Comparison of ENCODE assay signal across 1 cellular context in the genomic region with DNA sequence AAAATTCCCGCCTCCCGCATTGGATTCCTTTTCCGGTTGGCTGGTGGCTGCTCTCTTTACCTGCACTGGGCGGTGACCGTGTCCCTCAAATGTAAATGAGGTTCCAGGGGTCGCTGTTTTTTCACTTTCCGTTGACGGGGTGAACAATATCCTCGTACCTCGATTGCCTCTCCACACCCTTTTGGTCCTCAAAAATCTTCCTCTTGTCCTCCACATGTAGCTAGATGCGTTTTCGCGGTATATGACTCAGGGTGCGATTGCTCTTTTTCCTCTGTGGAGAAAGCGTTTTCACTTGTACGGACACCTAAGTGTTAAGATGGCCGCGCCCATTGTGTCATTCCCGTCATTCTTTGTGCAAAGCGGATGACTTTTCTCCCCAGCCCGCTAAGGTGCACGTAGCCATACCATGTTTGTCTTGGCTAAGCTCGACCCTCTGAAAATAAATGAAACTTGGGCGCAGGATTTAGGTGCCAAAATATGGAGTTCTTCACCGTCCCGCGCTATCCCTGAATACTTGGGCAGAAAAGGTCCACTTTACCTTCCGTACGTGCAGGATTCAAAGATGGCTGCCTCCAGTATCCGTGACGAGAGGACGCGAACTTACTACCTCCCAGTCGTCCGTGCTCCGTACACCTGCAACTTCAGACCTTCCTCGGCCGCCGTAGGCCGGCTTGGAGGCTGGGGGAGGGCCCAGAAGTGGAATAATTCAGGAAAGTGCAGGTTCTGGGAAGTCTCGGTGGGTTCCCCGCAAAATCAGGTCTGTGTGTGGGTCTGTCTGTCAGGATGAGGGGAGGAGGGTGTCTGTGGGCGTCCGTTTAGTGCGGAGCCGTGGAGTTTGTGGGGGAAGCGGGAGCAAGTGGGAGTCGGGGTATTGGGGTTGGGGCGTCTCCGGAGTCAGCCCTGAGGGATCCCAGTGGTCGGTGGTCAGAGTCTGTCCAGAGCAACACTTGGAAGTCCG.
TF ChIP-seq lines count a peak whose summit lies in the region.

A gene (plus strand): TSS at position 689 of the 958 bp plus-strand sequence. CDS start 8,749 bp downstream, outside the sequence.

TF ChIP-seq in K562, 482 proteins besides CTCF, POLR2A, EP300 and RAD21 (continued from another document and continues in another):
- no peak for TF ChIP-seq NR2C2 (CRISPR knock-in tag; IDR thresholded peaks at IDR 0.05)
- TF ChIP-seq NR2C2 (tag; IDR thresholded peaks at IDR 0.05): peak; percentile 93
- TF ChIP-seq, protein P1, sequence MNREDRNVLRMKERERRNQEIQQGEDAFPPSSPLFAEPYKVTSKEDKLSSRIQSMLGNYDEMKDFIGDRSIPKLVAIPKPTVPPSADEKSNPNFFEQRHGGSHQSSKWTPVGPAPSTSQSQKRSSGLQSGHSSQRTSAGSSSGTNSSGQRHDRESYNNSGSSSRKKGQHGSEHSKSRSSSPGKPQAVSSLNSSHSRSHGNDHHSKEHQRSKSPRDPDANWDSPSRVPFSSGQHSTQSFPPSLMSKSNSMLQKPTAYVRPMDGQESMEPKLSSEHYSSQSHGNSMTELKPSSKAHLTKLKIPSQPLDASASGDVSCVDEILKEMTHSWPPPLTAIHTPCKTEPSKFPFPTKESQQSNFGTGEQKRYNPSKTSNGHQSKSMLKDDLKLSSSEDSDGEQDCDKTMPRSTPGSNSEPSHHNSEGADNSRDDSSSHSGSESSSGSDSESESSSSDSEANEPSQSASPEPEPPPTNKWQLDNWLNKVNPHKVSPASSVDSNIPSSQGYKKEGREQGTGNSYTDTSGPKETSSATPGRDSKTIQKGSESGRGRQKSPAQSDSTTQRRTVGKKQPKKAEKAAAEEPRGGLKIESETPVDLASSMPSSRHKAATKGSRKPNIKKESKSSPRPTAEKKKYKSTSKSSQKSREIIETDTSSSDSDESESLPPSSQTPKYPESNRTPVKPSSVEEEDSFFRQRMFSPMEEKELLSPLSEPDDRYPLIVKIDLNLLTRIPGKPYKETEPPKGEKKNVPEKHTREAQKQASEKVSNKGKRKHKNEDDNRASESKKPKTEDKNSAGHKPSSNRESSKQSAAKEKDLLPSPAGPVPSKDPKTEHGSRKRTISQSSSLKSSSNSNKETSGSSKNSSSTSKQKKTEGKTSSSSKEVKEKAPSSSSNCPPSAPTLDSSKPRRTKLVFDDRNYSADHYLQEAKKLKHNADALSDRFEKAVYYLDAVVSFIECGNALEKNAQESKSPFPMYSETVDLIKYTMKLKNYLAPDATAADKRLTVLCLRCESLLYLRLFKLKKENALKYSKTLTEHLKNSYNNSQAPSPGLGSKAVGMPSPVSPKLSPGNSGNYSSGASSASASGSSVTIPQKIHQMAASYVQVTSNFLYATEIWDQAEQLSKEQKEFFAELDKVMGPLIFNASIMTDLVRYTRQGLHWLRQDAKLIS (CRISPR knock-in tag; IDR thresholded peaks at IDR 0.05): 0 out of 2 replicates have a peak, but pooled peaks have one; percentile 24
- peak; percentile 77 for TF ChIP-seq TCF7L2 (IDR thresholded peaks at IDR 0.05; ENCODE audit: low read depth, low read length)
- no peak for TF ChIP-seq TFAM (CRISPR knock-in tag; conservative IDR thresholded peaks at IDR 0.05)
- TF ChIP-seq, protein P2, sequence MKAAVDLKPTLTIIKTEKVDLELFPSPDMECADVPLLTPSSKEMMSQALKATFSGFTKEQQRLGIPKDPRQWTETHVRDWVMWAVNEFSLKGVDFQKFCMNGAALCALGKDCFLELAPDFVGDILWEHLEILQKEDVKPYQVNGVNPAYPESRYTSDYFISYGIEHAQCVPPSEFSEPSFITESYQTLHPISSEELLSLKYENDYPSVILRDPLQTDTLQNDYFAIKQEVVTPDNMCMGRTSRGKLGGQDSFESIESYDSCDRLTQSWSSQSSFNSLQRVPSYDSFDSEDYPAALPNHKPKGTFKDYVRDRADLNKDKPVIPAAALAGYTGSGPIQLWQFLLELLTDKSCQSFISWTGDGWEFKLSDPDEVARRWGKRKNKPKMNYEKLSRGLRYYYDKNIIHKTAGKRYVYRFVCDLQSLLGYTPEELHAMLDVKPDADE (conservative IDR thresholded peaks at IDR 0.05; ENCODE audit: control insufficient read depth, low read depth, low read length): 0 out of 2 replicates have a peak, but pooled peaks have one; percentile 34
- no peak for TF ChIP-seq ZNF436 (CRISPR knock-in tag; IDR thresholded peaks at IDR 0.05)
- TF ChIP-seq MTF1 (CRISPR knock-in tag; IDR thresholded peaks at IDR 0.05; ENCODE audit: borderline replicate concordance): no peak
- no peak for TF ChIP-seq SAP30 (IDR thresholded peaks at IDR 0.05; ENCODE audit: borderline replicate concordance, insufficient read depth, low read depth, low read length, poor library complexity, severe bottlenecking)
- peak; percentile 66; the same call in 1 of the 2 replicates for TF ChIP-seq GABPB1 (CRISPR knock-in tag; IDR thresholded peaks at IDR 0.05)
- no peak for TF ChIP-seq THRAP3 (IDR thresholded peaks at IDR 0.05; ENCODE audit: borderline replicate concordance)
- TF ChIP-seq HDAC8 (tag; IDR thresholded peaks at IDR 0.05): no peak
- TF ChIP-seq FOSL1 (tag; conservative IDR thresholded peaks at IDR 0.05): peak; percentile 84
- TF ChIP-seq, protein P3, sequence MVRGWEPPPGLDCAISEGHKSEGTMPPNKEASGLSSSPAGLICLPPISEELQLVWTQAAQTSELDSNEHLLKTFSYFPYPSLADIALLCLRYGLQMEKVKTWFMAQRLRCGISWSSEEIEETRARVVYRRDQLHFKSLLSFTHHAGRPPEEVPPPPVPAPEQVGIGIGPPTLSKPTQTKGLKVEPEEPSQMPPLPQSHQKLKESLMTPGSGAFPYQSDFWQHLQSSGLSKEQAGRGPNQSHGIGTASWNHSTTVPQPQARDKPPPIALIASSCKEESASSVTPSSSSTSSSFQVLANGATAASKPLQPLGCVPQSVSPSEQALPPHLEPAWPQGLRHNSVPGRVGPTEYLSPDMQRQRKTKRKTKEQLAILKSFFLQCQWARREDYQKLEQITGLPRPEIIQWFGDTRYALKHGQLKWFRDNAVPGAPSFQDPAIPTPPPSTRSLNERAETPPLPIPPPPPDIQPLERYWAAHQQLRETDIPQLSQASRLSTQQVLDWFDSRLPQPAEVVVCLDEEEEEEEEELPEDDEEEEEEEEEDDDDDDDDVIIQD (CRISPR knock-in tag; IDR thresholded peaks at IDR 0.05): no peak
- no peak for TF ChIP-seq NELFE (IDR thresholded peaks at IDR 0.05; ENCODE audit: insufficient read depth, insufficient read length)
- peak; percentile 72 for TF ChIP-seq TOE1 (IDR thresholded peaks at IDR 0.05; ENCODE audit: borderline replicate concordance)
- TF ChIP-seq TOE1 (CRISPR knock-in tag; IDR thresholded peaks at IDR 0.05; ENCODE audit: borderline replicate concordance, low read depth): no peak
- no peak for TF ChIP-seq MYNN (IDR thresholded peaks at IDR 0.05)
- TF ChIP-seq MYNN (CRISPR knock-in tag; IDR thresholded peaks at IDR 0.05): no peak
- peak; percentile 12; the same call in 1 of the 2 replicates for TF ChIP-seq DIDO1 (tag; IDR thresholded peaks at IDR 0.05; ENCODE audit: low read depth)
- TF ChIP-seq HOXB6 (CRISPR knock-in tag; IDR thresholded peaks at IDR 0.05; ENCODE audit: borderline replicate concordance): no peak
- TF ChIP-seq FOXM1 (IDR thresholded peaks at IDR 0.05; ENCODE audit: low read depth): peak; percentile 2; the same call in 1 of the 2 replicates
- TF ChIP-seq FOXM1 (CRISPR knock-in tag; IDR thresholded peaks at IDR 0.05; ENCODE audit: low read depth): no peak
- no peak for TF ChIP-seq FOXP1 (CRISPR knock-in tag; IDR thresholded peaks at IDR 0.05)
- peak; percentile 77; the same call in 1 of the 2 replicates for TF ChIP-seq NFRKB (IDR thresholded peaks at IDR 0.05; ENCODE audit: low read depth)
- TF ChIP-seq NFYB (IDR thresholded peaks at IDR 0.05; ENCODE audit: extremely low read depth, insufficient read length): peak; percentile 77
- TF ChIP-seq ETV1 (tag; conservative IDR thresholded peaks at IDR 0.05; ENCODE audit: low read depth): peak; percentile 41; the same call in 1 of the 2 replicates
- TF ChIP-seq, protein P4, sequence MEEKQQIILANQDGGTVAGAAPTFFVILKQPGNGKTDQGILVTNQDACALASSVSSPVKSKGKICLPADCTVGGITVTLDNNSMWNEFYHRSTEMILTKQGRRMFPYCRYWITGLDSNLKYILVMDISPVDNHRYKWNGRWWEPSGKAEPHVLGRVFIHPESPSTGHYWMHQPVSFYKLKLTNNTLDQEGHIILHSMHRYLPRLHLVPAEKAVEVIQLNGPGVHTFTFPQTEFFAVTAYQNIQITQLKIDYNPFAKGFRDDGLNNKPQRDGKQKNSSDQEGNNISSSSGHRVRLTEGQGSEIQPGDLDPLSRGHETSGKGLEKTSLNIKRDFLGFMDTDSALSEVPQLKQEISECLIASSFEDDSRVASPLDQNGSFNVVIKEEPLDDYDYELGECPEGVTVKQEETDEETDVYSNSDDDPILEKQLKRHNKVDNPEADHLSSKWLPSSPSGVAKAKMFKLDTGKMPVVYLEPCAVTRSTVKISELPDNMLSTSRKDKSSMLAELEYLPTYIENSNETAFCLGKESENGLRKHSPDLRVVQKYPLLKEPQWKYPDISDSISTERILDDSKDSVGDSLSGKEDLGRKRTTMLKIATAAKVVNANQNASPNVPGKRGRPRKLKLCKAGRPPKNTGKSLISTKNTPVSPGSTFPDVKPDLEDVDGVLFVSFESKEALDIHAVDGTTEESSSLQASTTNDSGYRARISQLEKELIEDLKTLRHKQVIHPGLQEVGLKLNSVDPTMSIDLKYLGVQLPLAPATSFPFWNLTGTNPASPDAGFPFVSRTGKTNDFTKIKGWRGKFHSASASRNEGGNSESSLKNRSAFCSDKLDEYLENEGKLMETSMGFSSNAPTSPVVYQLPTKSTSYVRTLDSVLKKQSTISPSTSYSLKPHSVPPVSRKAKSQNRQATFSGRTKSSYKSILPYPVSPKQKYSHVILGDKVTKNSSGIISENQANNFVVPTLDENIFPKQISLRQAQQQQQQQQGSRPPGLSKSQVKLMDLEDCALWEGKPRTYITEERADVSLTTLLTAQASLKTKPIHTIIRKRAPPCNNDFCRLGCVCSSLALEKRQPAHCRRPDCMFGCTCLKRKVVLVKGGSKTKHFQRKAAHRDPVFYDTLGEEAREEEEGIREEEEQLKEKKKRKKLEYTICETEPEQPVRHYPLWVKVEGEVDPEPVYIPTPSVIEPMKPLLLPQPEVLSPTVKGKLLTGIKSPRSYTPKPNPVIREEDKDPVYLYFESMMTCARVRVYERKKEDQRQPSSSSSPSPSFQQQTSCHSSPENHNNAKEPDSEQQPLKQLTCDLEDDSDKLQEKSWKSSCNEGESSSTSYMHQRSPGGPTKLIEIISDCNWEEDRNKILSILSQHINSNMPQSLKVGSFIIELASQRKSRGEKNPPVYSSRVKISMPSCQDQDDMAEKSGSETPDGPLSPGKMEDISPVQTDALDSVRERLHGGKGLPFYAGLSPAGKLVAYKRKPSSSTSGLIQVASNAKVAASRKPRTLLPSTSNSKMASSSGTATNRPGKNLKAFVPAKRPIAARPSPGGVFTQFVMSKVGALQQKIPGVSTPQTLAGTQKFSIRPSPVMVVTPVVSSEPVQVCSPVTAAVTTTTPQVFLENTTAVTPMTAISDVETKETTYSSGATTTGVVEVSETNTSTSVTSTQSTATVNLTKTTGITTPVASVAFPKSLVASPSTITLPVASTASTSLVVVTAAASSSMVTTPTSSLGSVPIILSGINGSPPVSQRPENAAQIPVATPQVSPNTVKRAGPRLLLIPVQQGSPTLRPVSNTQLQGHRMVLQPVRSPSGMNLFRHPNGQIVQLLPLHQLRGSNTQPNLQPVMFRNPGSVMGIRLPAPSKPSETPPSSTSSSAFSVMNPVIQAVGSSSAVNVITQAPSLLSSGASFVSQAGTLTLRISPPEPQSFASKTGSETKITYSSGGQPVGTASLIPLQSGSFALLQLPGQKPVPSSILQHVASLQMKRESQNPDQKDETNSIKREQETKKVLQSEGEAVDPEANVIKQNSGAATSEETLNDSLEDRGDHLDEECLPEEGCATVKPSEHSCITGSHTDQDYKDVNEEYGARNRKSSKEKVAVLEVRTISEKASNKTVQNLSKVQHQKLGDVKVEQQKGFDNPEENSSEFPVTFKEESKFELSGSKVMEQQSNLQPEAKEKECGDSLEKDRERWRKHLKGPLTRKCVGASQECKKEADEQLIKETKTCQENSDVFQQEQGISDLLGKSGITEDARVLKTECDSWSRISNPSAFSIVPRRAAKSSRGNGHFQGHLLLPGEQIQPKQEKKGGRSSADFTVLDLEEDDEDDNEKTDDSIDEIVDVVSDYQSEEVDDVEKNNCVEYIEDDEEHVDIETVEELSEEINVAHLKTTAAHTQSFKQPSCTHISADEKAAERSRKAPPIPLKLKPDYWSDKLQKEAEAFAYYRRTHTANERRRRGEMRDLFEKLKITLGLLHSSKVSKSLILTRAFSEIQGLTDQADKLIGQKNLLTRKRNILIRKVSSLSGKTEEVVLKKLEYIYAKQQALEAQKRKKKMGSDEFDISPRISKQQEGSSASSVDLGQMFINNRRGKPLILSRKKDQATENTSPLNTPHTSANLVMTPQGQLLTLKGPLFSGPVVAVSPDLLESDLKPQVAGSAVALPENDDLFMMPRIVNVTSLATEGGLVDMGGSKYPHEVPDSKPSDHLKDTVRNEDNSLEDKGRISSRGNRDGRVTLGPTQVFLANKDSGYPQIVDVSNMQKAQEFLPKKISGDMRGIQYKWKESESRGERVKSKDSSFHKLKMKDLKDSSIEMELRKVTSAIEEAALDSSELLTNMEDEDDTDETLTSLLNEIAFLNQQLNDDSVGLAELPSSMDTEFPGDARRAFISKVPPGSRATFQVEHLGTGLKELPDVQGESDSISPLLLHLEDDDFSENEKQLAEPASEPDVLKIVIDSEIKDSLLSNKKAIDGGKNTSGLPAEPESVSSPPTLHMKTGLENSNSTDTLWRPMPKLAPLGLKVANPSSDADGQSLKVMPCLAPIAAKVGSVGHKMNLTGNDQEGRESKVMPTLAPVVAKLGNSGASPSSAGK (IDR thresholded peaks at IDR 0.05): peak; percentile 95
- TF ChIP-seq, protein P5, sequence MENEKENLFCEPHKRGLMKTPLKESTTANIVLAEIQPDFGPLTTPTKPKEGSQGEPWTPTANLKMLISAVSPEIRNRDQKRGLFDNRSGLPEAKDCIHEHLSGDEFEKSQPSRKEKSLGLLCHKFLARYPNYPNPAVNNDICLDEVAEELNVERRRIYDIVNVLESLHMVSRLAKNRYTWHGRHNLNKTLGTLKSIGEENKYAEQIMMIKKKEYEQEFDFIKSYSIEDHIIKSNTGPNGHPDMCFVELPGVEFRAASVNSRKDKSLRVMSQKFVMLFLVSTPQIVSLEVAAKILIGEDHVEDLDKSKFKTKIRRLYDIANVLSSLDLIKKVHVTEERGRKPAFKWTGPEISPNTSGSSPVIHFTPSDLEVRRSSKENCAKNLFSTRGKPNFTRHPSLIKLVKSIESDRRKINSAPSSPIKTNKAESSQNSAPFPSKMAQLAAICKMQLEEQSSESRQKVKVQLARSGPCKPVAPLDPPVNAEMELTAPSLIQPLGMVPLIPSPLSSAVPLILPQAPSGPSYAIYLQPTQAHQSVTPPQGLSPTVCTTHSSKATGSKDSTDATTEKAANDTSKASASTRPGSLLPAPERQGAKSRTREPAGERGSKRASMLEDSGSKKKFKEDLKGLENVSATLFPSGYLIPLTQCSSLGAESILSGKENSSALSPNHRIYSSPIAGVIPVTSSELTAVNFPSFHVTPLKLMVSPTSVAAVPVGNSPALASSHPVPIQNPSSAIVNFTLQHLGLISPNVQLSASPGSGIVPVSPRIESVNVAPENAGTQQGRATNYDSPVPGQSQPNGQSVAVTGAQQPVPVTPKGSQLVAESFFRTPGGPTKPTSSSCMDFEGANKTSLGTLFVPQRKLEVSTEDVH (IDR thresholded peaks at IDR 0.05; ENCODE audit: low read depth, partially characterized antibody): peak; percentile 49
- TF ChIP-seq EP400 (IDR thresholded peaks at IDR 0.05): peak; percentile 55; the same call in 1 of the 2 replicates
- TF ChIP-seq ZNF165 (CRISPR knock-in tag; IDR thresholded peaks at IDR 0.05; ENCODE audit: borderline replicate concordance): no peak
- no peak for TF ChIP-seq CCNT2 (IDR thresholded peaks at IDR 0.05; ENCODE audit: borderline replicate concordance, extremely low read depth, insufficient read length, low read depth, low read length)
- TF ChIP-seq ELF2 (CRISPR knock-in tag; IDR thresholded peaks at IDR 0.05): no peak
- peak; percentile 45; the same call in 1 of the 2 replicates for TF ChIP-seq ZNF239 (CRISPR knock-in tag; IDR thresholded peaks at IDR 0.05)
- no peak for TF ChIP-seq GABPB2 (CRISPR knock-in tag; conservative IDR thresholded peaks at IDR 0.05)
- TF ChIP-seq RBM25 (IDR thresholded peaks at IDR 0.05; ENCODE audit: low read depth, low read length, severe bottlenecking): peak; percentile 52
